14 cellular contexts compared by ENCODE assay signal in genomic region chr12:43653917-43654316, GRCh38.
DNase-seq lines count a peak whose midpoint lies in the region; ATAC-seq and TF ChIP-seq lines count a peak whose summit lies in the region.
"Had no signal": no experiment of that assay in that cellular context is flagged by ENCODE, and none has a peak within 500 bp of the region (broad histone marks: within the 10 kb centered on the region; RNA-seq: fewer than 3 reads in every experiment).

No MANE protein-coding gene starts in this region.

- no peaks in the 10 kb centered on the region for H4K20me1 ChIP-seq in SK-N-SH (ENCODE audit: insufficient read depth)
- H4K20me1 ChIP-seq: BLaER1 treated with 17β-estradiol and CSF1 and Interleukin-3, amounts not matched to agents 10 nM and 100 nM had no signal

- 0 out of 4 replicates have a peak, but pooled peaks of 1 of the 2 experiments have one; percentile 22 for TF ChIP-seq EP300 in SK-N-SH (IDR thresholded peaks at IDR 0.05; ENCODE audit: borderline replicate concordance in 1 of 2, low read depth in 1 of 2, low read length in 1 of 2)

- H3K4me2 ChIP-seq in SK-N-SH: no peak overlapping the region
- H3K4me2 ChIP-seq: A549; BLaER1 treated with 17β-estradiol and CSF1 and Interleukin-3, amounts not matched to agents 10 nM and 100 nM; KMS-11 had no signal

- no peaks in the 10 kb centered on the region for H3F3A ChIP-seq in SK-N-SH (replicated peaks; ENCODE audit: insufficient read depth)

- TF ChIP-seq RAD21 in SK-N-SH (IDR thresholded peaks at IDR 0.05; ENCODE audit: low read length): no peak

- CTCF ChIA-PET in SK-N-SH (lab: Yijun Ruan, JAX): interaction anchor here (0.6 to 0.7 kb wide), 2 partner anchors 103 to 605 kb away, joined by 3 read pairs; no protein-coding TSS in a partner anchor

- peak; percentile 28 for DNase-seq in SK-N-SH
- peak; percentile 99 for DNase-seq in NCI-H69 (lab: John Stamatoyannopoulos, UW)
- peak; percentile 68 for DNase-seq in fibroblast of villous mesenchyme (ENCODE audit: low read depth)
- no peak for DNase-seq in activated T-cell treated with anti-CD3 and anti-CD28 coated beads, Interleukin-2, amount 50 U/mL, for 1 hour
- DNase-seq in stimulated activated naive CD4-positive, alpha-beta T cell treated with Interleukin-2 at 50 U/mL for 16 hours (lab: John Stamatoyannopoulos, UW): no peak
- DNase-seq: HFFc6, NCI-H187, RPMI8226 had no signal

- no peaks in the 10 kb centered on the region for H3K36me3 ChIP-seq in SK-N-SH (replicated peaks in 1 of 2; ENCODE audit: control insufficient read depth in 1 of 2, insufficient read depth in 2 of 2, low read length in 1 of 2)
- H3K36me3 ChIP-seq: BLaER1 treated with 17β-estradiol and CSF1 and Interleukin-3, amounts not matched to agents 10 nM and 100 nM had no signal

- H3K9ac ChIP-seq in SK-N-SH: no peak overlapping the region
- H3K9ac ChIP-seq: BLaER1 treated with 17β-estradiol and CSF1 and Interleukin-3, amounts not matched to agents 10 nM and 100 nM; KMS-11 had no signal

- H3K4me1 ChIP-seq in SK-N-SH (ENCODE audit: control insufficient read depth in 1 of 2, insufficient read depth in 2 of 2, low read depth in 1 of 2, low read length in 1 of 2): no peaks in the 10 kb centered on the region; a peak in 1 of 4 replicates
- H3K4me1 ChIP-seq: A549; BLaER1 treated with 17β-estradiol and CSF1 and Interleukin-3, amounts not matched to agents 10 nM and 100 nM had no signal

- TF ChIP-seq CTCF in SK-N-SH (IDR thresholded peaks at IDR 0.05) (no peak), fibroblast of villous mesenchyme (IDR thresholded peaks at IDR 0.05; ENCODE audit: insufficient read depth, low read depth, low read length) (no peak)

- no peak overlapping the region for H3K27ac ChIP-seq in SK-N-SH (ENCODE audit: low read depth in 2 of 2, low read length in 1 of 2)
- H3K27ac ChIP-seq: A549; BLaER1 treated with 17β-estradiol and CSF1 and Interleukin-3, amounts not matched to agents 10 nM and 100 nM; KMS-11 had no signal

- no peak overlapping the region for H2AFZ ChIP-seq in SK-N-SH (ENCODE audit: low read depth)

- H3K9me3 ChIP-seq in SK-N-SH: no peaks in the 10 kb centered on the region
- H3K9me3 ChIP-seq: A549; BLaER1 treated with 17β-estradiol and CSF1 and Interleukin-3, amounts not matched to agents 10 nM and 100 nM had no signal

- ATAC-seq in SK-N-SH treated with all-trans-retinoic acid at 6 μM for 48 hours (no peak), GM18858 (IDR thresholded peaks at IDR 0.05; ENCODE audit: unreplicated experiment) (no peak), GM19455 (IDR thresholded peaks at IDR 0.05; ENCODE audit: unreplicated experiment) (no peak)
- ATAC-seq: A549 had no signal

- 41% methylated on average over 2 of the region's 2 CpGs for WGBS in SK-N-SH (ENCODE audit: low lambda C conversion rate)

- POLR2A ChIA-PET in SK-N-SH (lab: Yijun Ruan, JAX): interaction anchor here (0.8 kb wide), 1 partner anchor 20 kb away, joined by 3 read pairs; no protein-coding TSS in a partner anchor

- no peaks in the 10 kb centered on the region for H3K9me2 ChIP-seq in SK-N-SH

- no peaks in the 10 kb centered on the region for H3K79me2 ChIP-seq in SK-N-SH (ENCODE audit: insufficient read depth)

- no peaks in the 10 kb centered on the region for H3K27me3 ChIP-seq in SK-N-SH (ENCODE audit: insufficient read depth)
- H3K27me3 ChIP-seq: BLaER1 treated with 17β-estradiol and CSF1 and Interleukin-3, amounts not matched to agents 10 nM and 100 nM had no signal

- H3K4me3 ChIP-seq in SK-N-SH (ENCODE audit: low read depth in 2 of 2, low read length in 1 of 2) (no peak overlapping the region), fibroblast of villous mesenchyme (ENCODE audit: low read depth, low read length) (no peak overlapping the region)
- H3K4me3 ChIP-seq: A549; BLaER1 treated with 17β-estradiol and CSF1 and Interleukin-3, amounts not matched to agents 10 nM and 100 nM had no signal

TF ChIP-seq in SK-N-SH, 30 proteins besides CTCF, POLR2A, EP300 and RAD21 (continues in another document):
- no peak for TF ChIP-seq GABPA (IDR thresholded peaks at IDR 0.05; ENCODE audit: low read depth)
- no peak for TF ChIP-seq SMC3 (IDR thresholded peaks at IDR 0.05; ENCODE audit: low read depth, low read length)
- no peak for TF ChIP-seq JUND (IDR thresholded peaks at IDR 0.05)
- no peak for TF ChIP-seq MAX (IDR thresholded peaks at IDR 0.05; ENCODE audit: low read depth)
- TF ChIP-seq MEF2A (IDR thresholded peaks at IDR 0.05; ENCODE audit: borderline replicate concordance, low read depth): no peak
- TF ChIP-seq YY1 (IDR thresholded peaks at IDR 0.05; ENCODE audit: low read depth): no peak
- TF ChIP-seq RFX5 (IDR thresholded peaks at IDR 0.05; ENCODE audit: low read length): no peak
- no peak for TF ChIP-seq EZH2phosphoT487 (IDR thresholded peaks at IDR 0.05; ENCODE audit: borderline replicate concordance, low read depth)
- TF ChIP-seq POLR2AphosphoS5 (IDR thresholded peaks at IDR 0.05; ENCODE audit: low read depth, low read length): no peak
- TF ChIP-seq MXI1 (IDR thresholded peaks at IDR 0.05; ENCODE audit: low read depth, low read length): no peak
- TF ChIP-seq IRF3 (IDR thresholded peaks at IDR 0.05; ENCODE audit: low read depth, low read length): no peak
- no peak for TF ChIP-seq CHD2 (IDR thresholded peaks at IDR 0.05; ENCODE audit: low read length, partially characterized antibody)
- TF ChIP-seq RCOR1 (IDR thresholded peaks at IDR 0.05; ENCODE audit: low read length): no peak; the same call in 1 of the 2 replicates
- no peak for TF ChIP-seq ELF1 (IDR thresholded peaks at IDR 0.05)
- no peak for TF ChIP-seq FOSL2 (IDR thresholded peaks at IDR 0.05; ENCODE audit: borderline replicate concordance, low read depth)

TF ChIP-seq in SK-N-SH treated with all-trans-retinoic acid at 6 μM for 48 hours, 23 proteins besides CTCF, POLR2A, EP300 and RAD21 (continues in another document):
- TF ChIP-seq, protein P1, sequence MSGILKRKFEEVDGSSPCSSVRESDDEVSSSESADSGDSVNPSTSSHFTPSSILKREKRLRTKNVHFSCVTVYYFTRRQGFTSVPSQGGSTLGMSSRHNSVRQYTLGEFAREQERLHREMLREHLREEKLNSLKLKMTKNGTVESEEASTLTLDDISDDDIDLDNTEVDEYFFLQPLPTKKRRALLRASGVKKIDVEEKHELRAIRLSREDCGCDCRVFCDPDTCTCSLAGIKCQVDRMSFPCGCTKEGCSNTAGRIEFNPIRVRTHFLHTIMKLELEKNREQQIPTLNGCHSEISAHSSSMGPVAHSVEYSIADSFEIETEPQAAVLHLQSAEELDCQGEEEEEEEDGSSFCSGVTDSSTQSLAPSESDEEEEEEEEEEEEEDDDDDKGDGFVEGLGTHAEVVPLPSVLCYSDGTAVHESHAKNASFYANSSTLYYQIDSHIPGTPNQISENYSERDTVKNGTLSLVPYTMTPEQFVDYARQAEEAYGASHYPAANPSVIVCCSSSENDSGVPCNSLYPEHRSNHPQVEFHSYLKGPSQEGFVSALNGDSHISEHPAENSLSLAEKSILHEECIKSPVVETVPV (CRISPR knock-in tag; IDR thresholded peaks at IDR 0.05): no peak
- TF ChIP-seq ESRRG (CRISPR knock-in tag; IDR thresholded peaks at IDR 0.05) (no peak), ZNF70 (CRISPR knock-in tag; IDR thresholded peaks at IDR 0.05) (no peak), GLIS3 (CRISPR knock-in tag; IDR thresholded peaks at IDR 0.05) (no peak), POU6F1 (CRISPR knock-in tag; IDR thresholded peaks at IDR 0.05; ENCODE audit: borderline replicate concordance, low read depth) (no peak), BACH2 (CRISPR knock-in tag; IDR thresholded peaks at IDR 0.05; ENCODE audit: borderline replicate concordance) (no peak), PPARA (CRISPR knock-in tag; IDR thresholded peaks at IDR 0.05; ENCODE audit: borderline replicate concordance) (no peak), TCF4 (CRISPR knock-in tag; IDR thresholded peaks at IDR 0.05; ENCODE audit: borderline replicate concordance) (no peak), SNAI2 (CRISPR knock-in tag; IDR thresholded peaks at IDR 0.05) (no peak), OSR1 (CRISPR knock-in tag; IDR thresholded peaks at IDR 0.05) (no peak), RARB (CRISPR knock-in tag; IDR thresholded peaks at IDR 0.05) (no peak), ARNTL (CRISPR knock-in tag; IDR thresholded peaks at IDR 0.05; ENCODE audit: borderline replicate concordance, low read depth) (no peak), PATZ1 (CRISPR knock-in tag; IDR thresholded peaks at IDR 0.05; ENCODE audit: borderline replicate concordance) (no peak)

Comparison
In these comparisons a context has a peak if more than half of its experiments do, and no peak if none do; other contexts are left out.
1. DNase-seq: peak in SK-N-SH (single experiment), NCI-H69 (single experiment) and fibroblast of villous mesenchyme (single experiment); none in activated T-cell treated with anti-CD3 and anti-CD28 coated beads, Interleukin-2, amount 50 U/mL, for 1 hour (single experiment) and stimulated activated naive CD4-positive, alpha-beta T cell treated with Interleukin-2 at 50 U/mL for 16 hours (single experiment).